Comparison of ENCODE assay signal across 11 cellular contexts in genomic region chr1:162538815-162539431, GRCh38. TPM values are rescaled to one million over a fixed set of nuclear protein-coding genes. Genes with fewer than 3 reads are reported as not detected.
DNase-seq lines count a peak whose midpoint lies in the region; ATAC-seq, FAIRE-seq and TF ChIP-seq lines count a peak whose summit lies in the region.
"Had no signal": no experiment of that assay in that cellular context is flagged by ENCODE, and none has a peak within 500 bp of the region (broad histone marks: within the 10 kb centered on the region; RNA-seq: fewer than 3 reads in every experiment).

No MANE protein-coding gene starts in this region.

- no peak overlapping the region for H3K4me3 Mint-ChIP-seq in activated CD4-positive, alpha-beta T cell treated with anti-CD3 and anti-CD28 coated beads, Interleukin-2, amount 10 ng/mL, durations not matched to agents 7 days and 5 days

- peak overlapping the region; percentile 70 for H3K9ac ChIP-seq in endothelial cell of umbilical vein (replicated peaks; ENCODE audit: extremely low read depth, insufficient read depth, low read length)

- TF ChIP-seq CTCF in RWPE2 (IDR thresholded peaks at IDR 0.05; ENCODE audit: poor library complexity, severe bottlenecking) (peak; percentile 13), endothelial cell of umbilical vein (IDR thresholded peaks at IDR 0.05; ENCODE audit: extremely low read depth in 1 of 2, insufficient read depth in 1 of 2, low read depth in 1 of 2, low read length in 2 of 2) (no peak)

- peak; percentile 3 for TF ChIP-seq POLR2A in endothelial cell of umbilical vein (IDR thresholded peaks at IDR 0.05; ENCODE audit: low read depth, low read length)

- H3K36me3 ChIP-seq in RWPE2 (ENCODE audit: low read depth) (no peaks in the 10 kb centered on the region), endothelial cell of umbilical vein (ENCODE audit: control insufficient read depth in 2 of 2, extremely low read depth in 1 of 2, insufficient read depth in 2 of 2, low read length in 2 of 2) (no peaks in the 10 kb centered on the region)
- H3K36me3 ChIP-seq: pancreas had no signal

- H3K36me3 Mint-ChIP-seq in activated CD4-positive, alpha-beta T cell treated with anti-CD3 and anti-CD28 coated beads, Interleukin-2, amount 10 ng/mL, durations not matched to agents 7 days and 5 days (ENCODE audit: low read depth), result peaks cover 2% of the 10 kb centered on the region

- H3K9me3 Mint-ChIP-seq in activated CD4-positive, alpha-beta T cell treated with anti-CD3 and anti-CD28 coated beads, Interleukin-2, amount 10 ng/mL, durations not matched to agents 7 days and 5 days, result peaks cover 5% of the 10 kb centered on the region

- H3K4me1 ChIP-seq in RWPE2 (ENCODE audit: insufficient read depth, poor library complexity, severe bottlenecking) (peaks cover 38% of the 10 kb centered on the region), endothelial cell of umbilical vein (ENCODE audit: control insufficient read depth, extremely low read depth, insufficient read depth, low read length) (peaks cover 50% of the 10 kb centered on the region)
- H3K4me1 ChIP-seq: pancreas had no signal

- no peaks in the 10 kb centered on the region for H3K79me2 ChIP-seq in endothelial cell of umbilical vein (ENCODE audit: control insufficient read depth, insufficient read depth, low read length)

- H3K4me3 ChIP-seq in RWPE2 (ENCODE audit: severe bottlenecking) (no peak overlapping the region), endothelial cell of umbilical vein (replicated peaks in 1 of 3; ENCODE audit: insufficient read depth in 1 of 3, low read depth in 1 of 3, low read length in 3 of 3) (no peak overlapping the region)
- H3K4me3 ChIP-seq: pancreas had no signal

- FAIRE-seq in endothelial cell of umbilical vein (lab: Jason Lieb, UNC), result peak; percentile 90
- FAIRE-seq: A204.1, pancreas had no signal

- POLR2A ChIA-PET in activated CD4-positive, alpha-beta T cell treated with anti-CD3 and anti-CD28 coated beads, Interleukin-2, amount 10 ng/mL, durations not matched to agents 7 days and 5 days (lab: Charles Lee), result interaction anchor here (0.6 kb wide), 1 partner anchor 35 kb away, joined by 3 read pairs; no protein-coding TSS in a partner anchor
- POLR2A ChIA-PET in endothelial cell of umbilical vein (lab: Charles Lee), result interaction anchor here (0.7 to 1.4 kb wide), 3 partner anchors 12 to 40 kb away, joined by 3 to 7 read pairs (median 4); partner anchors contain the start of gene UAP1

- peak; percentile 16 for DNase-seq in activated CD4-positive, alpha-beta T cell treated with anti-CD3 and anti-CD28 coated beads for 48 hours
- no peak for DNase-seq in activated CD4-positive, alpha-beta T cell treated with anti-CD3 and anti-CD28 coated beads, Interleukin-2, amount 10 ng/mL, durations not matched to agents 7 days and 5 days
- DNase-seq in RWPE2 (ENCODE audit: low spot score), result no peak
- peak; percentile 84 for DNase-seq in endothelial cell of umbilical vein (ENCODE audit: low read depth, low spot score)
- peak; percentile 74 for DNase-seq in renal cortical epithelial cell (ENCODE audit: low read depth)
- no peak for DNase-seq in SKM-1 treated with dmso at 0.1 percent for 144 hours (lab: John Stamatoyannopoulos, UW; ENCODE audit: unreplicated experiment)
- DNase-seq in DMS153 (lab: John Stamatoyannopoulos, UW), result no peak
- DNase-seq in NOMO-1 treated with dmso at 0.1 percent for 144 hours (lab: John Stamatoyannopoulos, UW; ENCODE audit: unreplicated experiment), result no peak
- DNase-seq: NCI-H774, pancreas had no signal

- H4K20me1 ChIP-seq in endothelial cell of umbilical vein (replicated peaks; ENCODE audit: control insufficient read depth, extremely low read depth, insufficient read depth, low read length), result no peaks in the 10 kb centered on the region

- peaks cover 3% of the 10 kb centered on the region for H3K9me3 ChIP-seq in RWPE2 (ENCODE audit: severe bottlenecking)
- H3K9me3 ChIP-seq in endothelial cell of umbilical vein (replicated peaks; ENCODE audit: control insufficient read depth, insufficient read depth, low read length), result no peaks in the 10 kb centered on the region
- H3K9me3 ChIP-seq: pancreas had no signal

- peaks cover 6% of the 10 kb centered on the region for H3K4me1 Mint-ChIP-seq in activated CD4-positive, alpha-beta T cell treated with anti-CD3 and anti-CD28 coated beads, Interleukin-2, amount 10 ng/mL, durations not matched to agents 7 days and 5 days

- no peaks in the 10 kb centered on the region for H3K27me3 ChIP-seq in RWPE2 (ENCODE audit: insufficient read depth, poor library complexity, severe bottlenecking)
- no peaks in the 10 kb centered on the region for H3K27me3 ChIP-seq in endothelial cell of umbilical vein (ENCODE audit: control insufficient read depth in 2 of 2, insufficient read depth in 2 of 2, low read length in 2 of 2)
- H3K27me3 ChIP-seq: pancreas had no signal

- BruUV-seq in endothelial cell of umbilical vein (replicated peaks; lab: Mats Ljungman, UMichigan), result TSS peak; percentile 24

- peak overlapping the region; percentile 83 for H3K4me2 ChIP-seq in endothelial cell of umbilical vein (ENCODE audit: insufficient read depth, low read length)

- intact Hi-C loops in endothelial cell of umbilical vein (cut with micrococcal nuclease), result loop anchor here (1.0 kb wide), 1 partner anchor 22 kb away; the partner anchor contains the start of gene UAP1

- H3K27ac ChIP-seq in RWPE2 (ENCODE audit: poor library complexity, severe bottlenecking), result peak overlapping the region; percentile 95
- H3K27ac ChIP-seq in endothelial cell of umbilical vein (ENCODE audit: insufficient read depth, low read depth, low read length), result peak overlapping the region; percentile 93
- H3K27ac ChIP-seq: pancreas had no signal

- H2AFZ ChIP-seq in endothelial cell of umbilical vein (ENCODE audit: low read depth, low read length), result peak overlapping the region; percentile 56

- H3K9me1 ChIP-seq in endothelial cell of umbilical vein (replicated peaks; ENCODE audit: control insufficient read depth, extremely low read depth, insufficient read depth, low read length), result no peaks in the 10 kb centered on the region

- dilution Hi-C loops in endothelial cell of umbilical vein (cut with MboI; ENCODE audit: extremely low pct_ligation_motif_present, low sequenced_read_pairs), result no loop called here

- ATAC-seq in RWPE2 (ENCODE audit: low read depth), result peak; percentile 79

- H3K27me3 Mint-ChIP-seq in activated CD4-positive, alpha-beta T cell treated with anti-CD3 and anti-CD28 coated beads, Interleukin-2, amount 10 ng/mL, durations not matched to agents 7 days and 5 days, result no peaks in the 10 kb centered on the region

- CTCF ChIA-PET in activated CD4-positive, alpha-beta T cell treated with anti-CD3 and anti-CD28 coated beads, Interleukin-2, amount 10 ng/mL, durations not matched to agents 7 days and 5 days (lab: Charles Lee), result no interaction called here
- CTCF ChIA-PET in endothelial cell of umbilical vein (lab: Charles Lee), result interaction anchor here (0.6 to 1.3 kb wide), 4 partner anchors 11 to 36 kb away, joined by 3 to 4 read pairs (median 3); no protein-coding TSS in a partner anchor

- no peak overlapping the region for H3K27ac Mint-ChIP-seq in activated CD4-positive, alpha-beta T cell treated with anti-CD3 and anti-CD28 coated beads, Interleukin-2, amount 10 ng/mL, durations not matched to agents 7 days and 5 days

TF ChIP-seq in endothelial cell of umbilical vein, 7 proteins besides CTCF, POLR2A, EP300 and RAD21:
- TF ChIP-seq GATA2 (IDR thresholded peaks at IDR 0.05; ENCODE audit: insufficient read depth, insufficient read length, low read depth, low read length), result peak; percentile 21
- no peak for TF ChIP-seq MYC (IDR thresholded peaks at IDR 0.05; ENCODE audit: low read depth, low read length)
- TF ChIP-seq POLR2AphosphoS5 (IDR thresholded peaks at IDR 0.05; ENCODE audit: insufficient read depth, low read depth, low read length), result no peak
- TF ChIP-seq EZH2 (IDR thresholded peaks at IDR 0.05; ENCODE audit: borderline replicate concordance, low read depth, low read length, severe bottlenecking), result no peak
- no peak for TF ChIP-seq MAX (IDR thresholded peaks at IDR 0.05; ENCODE audit: insufficient read depth, insufficient read length)
- TF ChIP-seq JUN (IDR thresholded peaks at IDR 0.05; ENCODE audit: borderline replicate concordance, insufficient read depth, insufficient read length, low read depth), result peak; percentile 88
- TF ChIP-seq FOS (IDR thresholded peaks at IDR 0.05; ENCODE audit: borderline replicate concordance, insufficient read depth, low read length), result peak; percentile 68

RNA-seq across cellular contexts. Expression of gene UAP1, which starts 22.6 kb away (rescaled TPM):
- total RNA-seq in activated CD4-positive, alpha-beta T cell treated with anti-CD3 and anti-CD28 coated beads, Interleukin-2, amount 10 ng/mL, durations not matched to agents 7 days and 5 days, result 10 to 100 TPM; 10.9 to 12.3 TPM
- total RNA-seq in endothelial cell of umbilical vein (89.8 and 91.5 TPM in 2 replicates), renal cortical epithelial cell (55.3 and 155 TPM in 2 replicates)
- polyA plus RNA-seq in endothelial cell of umbilical vein, result 24.8 and 30.6 TPM in 2 replicates
- 45.8 and 47.4 TPM in 2 replicates for polyA plus RNA-seq in endothelial cell of umbilical vein (2011; cell fraction: cytosol; rRNA removed)
- 65.6 and 84.2 TPM in 2 replicates for polyA plus RNA-seq in endothelial cell of umbilical vein (2011; cell fraction: nucleus; rRNA removed)
- 98.3 and 141 TPM in 2 replicates for polyA plus RNA-seq in endothelial cell of umbilical vein (2012)
- 50.8 and 51.9 TPM in 2 replicates for polyA minus RNA-seq in endothelial cell of umbilical vein
- 28.1 TPM for polyA minus RNA-seq in endothelial cell of umbilical vein (2011; cell fraction: cytosol; rRNA and poly(A)+ RNA removed)
- 68.3 and 78.5 TPM in 2 replicates for polyA minus RNA-seq in endothelial cell of umbilical vein (2011; cell fraction: nucleus; rRNA and poly(A)+ RNA removed)

RNA-seq across cellular contexts. Expression of gene UHMK1, which starts 41.3 kb away (rescaled TPM):
- total RNA-seq in activated CD4-positive, alpha-beta T cell treated with anti-CD3 and anti-CD28 coated beads, Interleukin-2, amount 10 ng/mL, durations not matched to agents 7 days and 5 days, result 10 to 100 TPM; 57.3 to 60.6 TPM
- total RNA-seq in endothelial cell of umbilical vein (35.0 and 35.1 TPM in 2 replicates), renal cortical epithelial cell (83.6 and 108 TPM in 2 replicates)
- polyA plus RNA-seq in endothelial cell of umbilical vein, result 6.8 and 9.2 TPM in 2 replicates
- polyA plus RNA-seq in endothelial cell of umbilical vein (2011; cell fraction: cytosol; rRNA removed), result 8.2 and 8.7 TPM in 2 replicates
- 11.3 and 16.4 TPM in 2 replicates for polyA plus RNA-seq in endothelial cell of umbilical vein (2011; cell fraction: nucleus; rRNA removed)
- polyA plus RNA-seq in endothelial cell of umbilical vein (2012), result 16.6 and 28.3 TPM in 2 replicates
- polyA minus RNA-seq in endothelial cell of umbilical vein, result 36.3 and 39.8 TPM in 2 replicates
- 49.1 TPM for polyA minus RNA-seq in endothelial cell of umbilical vein (2011; cell fraction: cytosol; rRNA and poly(A)+ RNA removed)
- polyA minus RNA-seq in endothelial cell of umbilical vein (2011; cell fraction: nucleus; rRNA and poly(A)+ RNA removed), result 18.8 and 31.0 TPM in 2 replicates

Comparison
In these comparisons a context has a peak if more than half of its experiments do, and no peak if none do; other contexts are left out.
1. DNase-seq: peak in activated CD4-positive, alpha-beta T cell treated with anti-CD3 and anti-CD28 coated beads for 48 hours (single experiment), endothelial cell of umbilical vein (single experiment) and renal cortical epithelial cell (single experiment); none in activated CD4-positive, alpha-beta T cell treated with anti-CD3 and anti-CD28 coated beads, Interleukin-2, amount 10 ng/mL, durations not matched to agents 7 days and 5 days (single experiment), RWPE2 (single experiment), SKM-1 treated with dmso at 0.1 percent for 144 hours (single experiment), DMS153 (single experiment) and NOMO-1 treated with dmso at 0.1 percent for 144 hours (single experiment).